Comparison of ENCODE assay signal across 9 cellular contexts in the genomic region with DNA sequence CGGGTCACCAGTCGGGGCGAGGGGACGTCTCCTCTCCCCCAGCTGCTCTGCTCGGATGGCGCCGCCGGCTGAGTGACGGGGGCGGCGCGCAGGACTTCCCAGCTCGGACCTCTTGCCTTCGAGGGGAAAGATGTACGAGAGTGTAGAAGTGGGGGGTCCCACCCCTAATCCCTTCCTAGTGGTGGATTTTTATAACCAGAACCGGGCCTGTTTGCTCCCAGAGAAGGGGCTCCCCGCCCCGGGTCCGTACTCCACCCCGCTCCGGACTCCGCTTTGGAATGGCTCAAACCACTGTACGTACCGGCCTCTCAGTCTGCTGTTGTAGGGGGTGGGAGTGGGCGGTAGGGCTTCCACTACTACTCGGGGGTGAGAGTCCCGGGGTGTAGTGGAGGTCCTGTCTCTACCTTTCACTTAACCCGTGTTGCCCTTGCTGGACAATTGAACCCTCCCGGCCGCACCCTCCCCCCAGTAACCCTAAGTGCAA. TPM values are rescaled to one million over a fixed set of nuclear protein-coding genes. Genes with fewer than 3 reads are reported as not detected.
DNase-seq lines count a peak whose midpoint lies in the region; ATAC-seq, FAIRE-seq and TF ChIP-seq lines count a peak whose summit lies in the region.
"Had no signal": no experiment of that assay in that cellular context is flagged by ENCODE, and none has a peak within 500 bp of the region (broad histone marks: within the 10 kb centered on the region; RNA-seq: fewer than 3 reads in every experiment).

No MANE protein-coding gene starts in this region.

- CTCF ChIA-PET in IMR-90 (lab: Yijun Ruan, JAX), result interaction anchor here (1.6 kb wide), 1 partner anchor 12 kb away, joined by 4 read pairs; no protein-coding TSS in a partner anchor

- peak overlapping the region; percentile 31 for H3K18ac ChIP-seq in IMR-90 (ENCODE audit: low read depth, low read length)

- TF ChIP-seq RAD21 in IMR-90 (IDR thresholded peaks at IDR 0.05; ENCODE audit: low read length), result no peak

- FAIRE-seq in keratinocyte (lab: Jason Lieb, UNC), result no peak
- FAIRE-seq: endometrium had no signal

- H3K23ac ChIP-seq in IMR-90 (ENCODE audit: low read depth, low read length), result peak overlapping the region; percentile 96

- peaks cover 1% of the 10 kb centered on the region; the same call in 1 of the 2 replicates for H3K36me3 ChIP-seq in IMR-90 (ENCODE audit: control insufficient read depth, insufficient read depth, low read length)
- H3K36me3 ChIP-seq in keratinocyte (ENCODE audit: control insufficient read depth in 2 of 2, extremely low read depth in 1 of 2, insufficient read depth in 2 of 2, low read length in 2 of 2), result peaks cover 0 to 3% of the 10 kb centered on the region in 2 experiments

- H2BK15ac ChIP-seq in IMR-90 (ENCODE audit: low read depth, low read length), result peak overlapping the region; percentile 79; the same call in 2 of the 3 replicates

- H2AK5ac ChIP-seq in IMR-90 (ENCODE audit: low read depth, low read length), result peak overlapping the region; percentile 91

- intact Hi-C loops in IMR-90 (cut with micrococcal nuclease), result loop anchor here (2.0 to 5.0 kb wide), 3 partner anchors 24 to 140 kb away; no protein-coding TSS in a partner anchor
- intact Hi-C loops in posterior cingulate gyrus (cut with DNase I), result no loop called here

- peak overlapping the region; percentile 77 for H2BK120ac ChIP-seq in IMR-90 (ENCODE audit: low read depth, low read length)

- H3K27ac Mint-ChIP-seq in stimulated activated effector memory CD8-positive, alpha-beta T cell treated with anti-CD3 and anti-CD28 coated beads, Interleukin-12 subunit alpha, Interleukin-12 subunit beta, amount 100 ng/mL, for 72 hours, result peak overlapping the region; percentile 88

- H3K4me3 ChIP-seq in IMR-90 (ENCODE audit: insufficient read depth, low read depth, low read length) (peak overlapping the region; percentile 82), astrocyte of the cerebellum (ENCODE audit: low read depth, low read length) (peak overlapping the region; percentile 67), keratinocyte (ENCODE audit: control insufficient read depth in 2 of 3, extremely low read depth in 1 of 3, insufficient read depth in 2 of 3, low read depth in 1 of 3, low read length in 3 of 3) (peak overlapping the region; percentile 40 to 70 (median 63))

- H2AFZ ChIP-seq in IMR-90 (replicated peaks; ENCODE audit: low read length, poor library complexity) (peak overlapping the region; percentile 84), keratinocyte (ENCODE audit: control insufficient read depth, low read length) (no peak overlapping the region)

- peak overlapping the region; percentile 97 for H2AK9ac ChIP-seq in IMR-90 (replicated peaks; ENCODE audit: low read depth, low read length, poor library complexity)

- H3K9me3 Mint-ChIP-seq in stimulated activated effector memory CD8-positive, alpha-beta T cell treated with anti-CD3 and anti-CD28 coated beads, Interleukin-12 subunit alpha, Interleukin-12 subunit beta, amount 100 ng/mL, for 72 hours, result no peaks in the 10 kb centered on the region

- H3K4ac ChIP-seq in IMR-90 (ENCODE audit: low read depth, low read length), result peak overlapping the region; percentile 96

- DNase-seq in IMR-90 (no peak), astrocyte of the cerebellum (ENCODE audit: low read depth) (no peak), keratinocyte (ENCODE audit: low read depth, low spot score) (no peak), posterior cingulate gyrus (no peak), HT-29 (ENCODE audit: low spot score) (no peak), NCI-H1694 (lab: John Stamatoyannopoulos, UW) (no peak)
- no peak for DNase-seq in stimulated activated effector memory CD8-positive, alpha-beta T cell treated with anti-CD3 and anti-CD28 coated beads, Interleukin-12 subunit alpha, Interleukin-12 subunit beta, amount 100 ng/mL, for 72 hours (ENCODE audit: low spot score in 2 of 2)
- DNase-seq in activated CD4-positive, CD25-positive, alpha-beta regulatory T cell (lab: John Stamatoyannopoulos, UW), result no peak

- H2BK20ac ChIP-seq in IMR-90 (ENCODE audit: low read depth, low read length), result no peak overlapping the region

- H2BK5ac ChIP-seq in IMR-90 (ENCODE audit: low read depth, low read length, poor library complexity, severe bottlenecking), result peak overlapping the region; percentile 85

- H3K14ac ChIP-seq in IMR-90 (replicated peaks; ENCODE audit: low read depth, low read length), result peak overlapping the region; percentile 96

- peaks cover 92% of the 10 kb centered on the region for H3K36me3 Mint-ChIP-seq in stimulated activated effector memory CD8-positive, alpha-beta T cell treated with anti-CD3 and anti-CD28 coated beads, Interleukin-12 subunit alpha, Interleukin-12 subunit beta, amount 100 ng/mL, for 72 hours

- H3K56ac ChIP-seq in IMR-90 (ENCODE audit: extremely low read depth, insufficient read depth, low read length), result peak overlapping the region; percentile 88; the same call in 1 of the 2 replicates

- in situ Hi-C loops in IMR-90 (cut with MboI; ENCODE audit: low sequenced_read_pairs) (no loop called here), astrocyte of the cerebellum (cut with HindIII; ENCODE audit: low sequenced_read_pairs) (no loop called here)

- ATAC-seq in IMR-90 (ENCODE audit: low read depth), result no peak
- ATAC-seq in stimulated activated effector memory CD8-positive, alpha-beta T cell treated with anti-CD3 and anti-CD28 coated beads, Interleukin-12 subunit alpha, Interleukin-12 subunit beta, amount 100 ng/mL, for 72 hours, result no peak

- H3K4me1 Mint-ChIP-seq in stimulated activated effector memory CD8-positive, alpha-beta T cell treated with anti-CD3 and anti-CD28 coated beads, Interleukin-12 subunit alpha, Interleukin-12 subunit beta, amount 100 ng/mL, for 72 hours, result peaks cover 93% of the 10 kb centered on the region

- H3K4me2 ChIP-seq in IMR-90 (ENCODE audit: low read depth, low read length) (peak overlapping the region; percentile 83), keratinocyte (ENCODE audit: control insufficient read depth, extremely low read depth, insufficient read depth, low read depth, low read length) (peak overlapping the region; percentile 75)

- dilution Hi-C loops in IMR-90 (cut with HindIII; ENCODE audit: low sequenced_read_pairs, unreplicated experiment), result no loop called here
- dilution Hi-C loops in keratinocyte (cut with MboI; ENCODE audit: extremely low pct_ligation_motif_present, low sequenced_read_pairs), result no loop called here

- H3K9me3 ChIP-seq in IMR-90 (ENCODE audit: control insufficient read depth, insufficient read depth, low read length), result no peaks in the 10 kb centered on the region
- H3K9me3 ChIP-seq in keratinocyte (ENCODE audit: control insufficient read depth, low read depth, low read length), result no peaks in the 10 kb centered on the region

- H3K27ac ChIP-seq in IMR-90 (ENCODE audit: insufficient read depth, low read length) (peak overlapping the region; percentile 87), keratinocyte (ENCODE audit: control insufficient read depth, insufficient read depth, low read length) (no peak overlapping the region)

- H4K91ac ChIP-seq in IMR-90 (ENCODE audit: insufficient read depth, low read depth, low read length), result peak overlapping the region; percentile 86

- peak overlapping the region; percentile 67 to 73 for H4K8ac ChIP-seq in IMR-90 (ENCODE audit: low read depth in 2 of 2, low read length in 2 of 2)

- peak overlapping the region; percentile 24 for H4K5ac ChIP-seq in IMR-90 (ENCODE audit: low read depth, low read length)

- no CpG with 5 or more reads among the region's 30 CpGs for WGBS in IMR-90 (ENCODE audit: extremely low coverage in 2 of 2, insufficient read length in 1 of 2), 2 experiments

- peak overlapping the region; percentile 71 for H3K4me3 Mint-ChIP-seq in stimulated activated effector memory CD8-positive, alpha-beta T cell treated with anti-CD3 and anti-CD28 coated beads, Interleukin-12 subunit alpha, Interleukin-12 subunit beta, amount 100 ng/mL, for 72 hours

- POLR2A ChIA-PET in IMR-90 (lab: Charles Lee; ENCODE audit: unreplicated experiment), result no interaction called here

- no peak; the same call in 1 of the 2 replicates for TF ChIP-seq POLR2A in IMR-90 (IDR thresholded peaks at IDR 0.05; ENCODE audit: low read depth, low read length)

- H3K4me1 ChIP-seq in IMR-90 (ENCODE audit: control insufficient read depth, insufficient read depth, low read length) (peaks cover 39% of the 10 kb centered on the region), keratinocyte (ENCODE audit: control insufficient read depth, extremely low read depth, insufficient read depth, low read length) (peaks cover 67% of the 10 kb centered on the region)

- no TSS peak for BruUV-seq in IMR-90 (replicated peaks; lab: Mats Ljungman, UMichigan)

- TF ChIP-seq CTCF in IMR-90 (conservative IDR thresholded peaks at IDR 0.05; ENCODE audit: low read depth, low read length) (no peak), astrocyte of the cerebellum (IDR thresholded peaks at IDR 0.05; ENCODE audit: low read depth, low read length, missing control alignments) (no peak), keratinocyte (optimal IDR thresholded peaks at IDR 0.05 in 1 of 3, IDR thresholded peaks at IDR 0.05 in 1 of 3, conservative IDR thresholded peaks at IDR 0.05 in 1 of 3; ENCODE audit: extremely low read depth in 1 of 3, insufficient read depth in 2 of 3, low read length in 3 of 3) (no peak)

- H3K9ac ChIP-seq in IMR-90 (ENCODE audit: low read depth, low read length) (peak overlapping the region; percentile 77), keratinocyte (ENCODE audit: control insufficient read depth, extremely low read depth, insufficient read depth, low read length) (peak overlapping the region; percentile 59)

- H3K9me1 ChIP-seq in IMR-90 (ENCODE audit: insufficient read depth, low read length) (peaks cover 25% of the 10 kb centered on the region), keratinocyte (ENCODE audit: control insufficient read depth, extremely low read depth, insufficient read depth, low read length) (no peaks in the 10 kb centered on the region)

- peaks cover 53% of the 10 kb centered on the region for H4K20me1 ChIP-seq in IMR-90 (ENCODE audit: insufficient read depth, low read length)
- H4K20me1 ChIP-seq in keratinocyte (ENCODE audit: control insufficient read depth, extremely low read depth, insufficient read depth, low read length), result peaks cover 3% of the 10 kb centered on the region

- H3K27me3 ChIP-seq in IMR-90 (ENCODE audit: control insufficient read depth, insufficient read depth, low read length) (no peaks in the 10 kb centered on the region), keratinocyte (ENCODE audit: control insufficient read depth, extremely low read depth, insufficient read depth, low read length) (no peaks in the 10 kb centered on the region)

- H3K79me2 ChIP-seq in keratinocyte (ENCODE audit: control insufficient read depth, insufficient read depth, low read length), result peaks cover 31% of the 10 kb centered on the region

- H3K79me1 ChIP-seq in IMR-90 (ENCODE audit: low read depth in 1 of 2, low read length in 2 of 2), result peaks cover 34 to 87% of the 10 kb centered on the region in 2 experiments; a peak in 3 of 4 replicates

RNA-seq across cellular contexts. Expression of a gene that starts 21.9 kb away (rescaled TPM):
- not detected in 2 replicates for total RNA-seq in IMR-90 (2012; rRNA removed)
- polyA plus RNA-seq in IMR-90 (2012; rRNA removed) (0.10 and 0.39 TPM in 2 replicates), keratinocyte (not detected in 3 replicates)
- polyA plus RNA-seq in IMR-90 (2012; cell fraction: cytosol; rRNA removed), result 0.11 and 1.0 TPM in 2 replicates
- 0.80 and 0.91 TPM in 2 replicates for polyA plus RNA-seq in IMR-90 (2012; cell fraction: nucleus; rRNA removed; ENCODE audit: low replicate concordance)
- not detected for polyA plus RNA-seq in keratinocyte (2011; ENCODE audit: low read depth)
- not detected in 2 replicates for polyA plus RNA-seq in keratinocyte (2011; cell fraction: cytosol; rRNA removed)
- polyA plus RNA-seq in keratinocyte (2011; cell fraction: nucleus; rRNA removed), result not detected in 2 replicates
- polyA plus RNA-seq in keratinocyte (2012; ENCODE audit: low replicate concordance), result not detected in 2 replicates
- polyA minus RNA-seq in keratinocyte, result not detected in 3 replicates
- not detected for polyA minus RNA-seq in keratinocyte (2011; cell fraction: cytosol; rRNA and poly(A)+ RNA removed)
- polyA minus RNA-seq in keratinocyte (2011; cell fraction: nucleus; rRNA and poly(A)+ RNA removed), result not detected in 2 replicates
- not detected in 2 replicates for total RNA-seq in HT-29 (2014; rRNA removed; shearing (Covaris generic))

RNA-seq across cellular contexts. Expression of a gene that starts 33.6 kb away (rescaled TPM):
- total RNA-seq in IMR-90 (2012; rRNA removed), result 7.2 and 9.0 TPM in 2 replicates
- 12.7 and 13.6 TPM in 2 replicates for polyA plus RNA-seq in IMR-90 (2012; rRNA removed)
- 11.3 and 18.9 TPM in 2 replicates for polyA plus RNA-seq in IMR-90 (2012; cell fraction: cytosol; rRNA removed)
- polyA plus RNA-seq in IMR-90 (2012; cell fraction: nucleus; rRNA removed; ENCODE audit: low replicate concordance), result 11.5 and 14.7 TPM in 2 replicates
- polyA plus RNA-seq in keratinocyte, result 1.7 to 6.0 TPM (median 3.8 TPM) in 3 replicates
- polyA plus RNA-seq in keratinocyte (2011; ENCODE audit: low read depth), result 23.1 TPM
- polyA plus RNA-seq in keratinocyte (2011; cell fraction: cytosol; rRNA removed), result 3.5 and 6.0 TPM in 2 replicates
- 6.0 and 12.0 TPM in 2 replicates for polyA plus RNA-seq in keratinocyte (2011; cell fraction: nucleus; rRNA removed)
- polyA plus RNA-seq in keratinocyte (2012; ENCODE audit: low replicate concordance), result 9.2 and 21.5 TPM in 2 replicates
- polyA minus RNA-seq in keratinocyte, result 4.5 to 20.8 TPM (median 7.1 TPM) in 3 replicates
- polyA minus RNA-seq in keratinocyte (2011; cell fraction: cytosol; rRNA and poly(A)+ RNA removed), result 11.9 TPM
- 5.9 and 7.8 TPM in 2 replicates for polyA minus RNA-seq in keratinocyte (2011; cell fraction: nucleus; rRNA and poly(A)+ RNA removed)
- 40.0 and 44.5 TPM in 2 replicates for total RNA-seq in HT-29 (2014; rRNA removed; shearing (Covaris generic))

RNA-seq across cellular contexts. Expression of a gene that starts 54.9 kb away (rescaled TPM):
- 25.6 and 27.8 TPM in 2 replicates for total RNA-seq in IMR-90 (2012; rRNA removed)
- polyA plus RNA-seq in IMR-90 (2012; rRNA removed) (13.8 and 15.3 TPM in 2 replicates), keratinocyte (5.5 to 28.0 TPM (median 26.5 TPM) in 3 replicates)
- polyA plus RNA-seq in IMR-90 (2012; cell fraction: cytosol; rRNA removed), result 4.2 and 16.4 TPM in 2 replicates
- 3.9 and 9.1 TPM in 2 replicates for polyA plus RNA-seq in IMR-90 (2012; cell fraction: nucleus; rRNA removed; ENCODE audit: low replicate concordance)
- 1.7 TPM for polyA plus RNA-seq in keratinocyte (2011; ENCODE audit: low read depth)
- polyA plus RNA-seq in keratinocyte (2011; cell fraction: cytosol; rRNA removed), result 5.8 and 10.9 TPM in 2 replicates
- polyA plus RNA-seq in keratinocyte (2011; cell fraction: nucleus; rRNA removed), result 6.6 and 9.2 TPM in 2 replicates
- 1.8 and 16.1 TPM in 2 replicates for polyA plus RNA-seq in keratinocyte (2012; ENCODE audit: low replicate concordance)
- polyA minus RNA-seq in keratinocyte, result 2.0 to 12.1 TPM (median 2.3 TPM) in 3 replicates
- 4.8 TPM for polyA minus RNA-seq in keratinocyte (2011; cell fraction: cytosol; rRNA and poly(A)+ RNA removed)
- polyA minus RNA-seq in keratinocyte (2011; cell fraction: nucleus; rRNA and poly(A)+ RNA removed), result 3.3 and 9.8 TPM in 2 replicates
- 36.2 and 39.8 TPM in 2 replicates for total RNA-seq in HT-29 (2014; rRNA removed; shearing (Covaris generic))
